Comparison of ENCODE assay signal across 27 cellular contexts in the genomic region with DNA sequence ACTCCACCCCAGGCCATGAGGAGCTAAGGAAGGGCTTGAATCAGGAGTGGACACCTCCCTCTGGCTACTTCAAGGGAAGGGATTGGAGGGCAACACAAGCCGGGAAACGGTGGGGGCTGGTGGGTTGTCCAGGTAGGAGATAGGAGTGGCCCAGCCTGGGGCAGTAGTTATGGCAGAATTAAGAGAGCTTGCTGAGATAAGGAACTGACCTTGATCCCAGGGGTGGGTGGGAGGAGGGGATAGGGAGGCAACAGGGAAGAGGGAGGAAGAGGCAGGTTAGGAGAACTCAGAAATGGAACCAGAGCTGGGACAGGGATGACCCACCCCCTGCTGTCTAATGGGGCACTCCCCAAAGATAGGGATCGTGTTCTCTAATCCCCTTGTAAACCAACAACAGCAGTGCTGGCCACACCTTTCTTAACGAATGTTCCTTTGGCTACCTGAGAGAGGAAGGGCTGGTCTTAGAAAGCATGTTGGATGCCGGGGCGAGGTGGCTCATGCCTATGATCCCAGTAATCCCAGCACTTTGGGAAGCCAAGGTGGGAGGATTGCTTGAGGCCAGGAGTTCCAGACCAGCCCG.
A peak's percentile ranks its signal among the peaks of the same experiment; 100 is the strongest.
DNase-seq lines count a peak whose midpoint lies in the region; ATAC-seq and TF ChIP-seq lines count a peak whose summit lies in the region.
"Had no signal": no experiment of that assay in that cellular context is flagged by ENCODE, and none has a peak within 500 bp of the region (broad histone marks: within the 10 kb centered on the region; RNA-seq: fewer than 3 reads in every experiment).

No MANE protein-coding gene starts in this region.

- no peaks in the 10 kb centered on the region; the same call in 1 of the 2 replicates for H3K4me1 ChIP-seq in HEK293 (ENCODE audit: control insufficient read depth, insufficient read depth, low read length)
- H3K4me1 ChIP-seq: HAP-1, pancreas had no signal

- H3K36me3 ChIP-seq in HEK293 (ENCODE audit: control insufficient read depth in 2 of 2, insufficient read depth in 1 of 2, low read length in 2 of 2): no peaks in the 10 kb centered on the region
- H3K36me3 ChIP-seq: HAP-1, pancreas, vagina had no signal

- TF ChIP-seq CTCF in HEK293 (tag by site-specific recombination; IDR thresholded peaks at IDR 0.05): no peak

- ATAC-seq in GM18873 (IDR thresholded peaks at IDR 0.05; ENCODE audit: low FRiP score, unreplicated experiment) (no peak), HG03039 (IDR thresholded peaks at IDR 0.05; ENCODE audit: unreplicated experiment) (no peak)
- ATAC-seq: natural killer cell had no signal

- CTCF ChIA-PET in HEK293 (lab: Yijun Ruan, JAX): interaction anchor here (0.6 to 4.0 kb wide), 15 partner anchors 13 to 260 kb away, joined by 3 to 59 read pairs (median 3); no protein-coding TSS in a partner anchor

- H3K9me3 ChIP-seq in HEK293 (ENCODE audit: control insufficient read depth, insufficient read depth, low read depth, low read length): no peaks in the 10 kb centered on the region
- H3K9me3 ChIP-seq: BLaER1 treated with 17β-estradiol and CSF1 and Interleukin-3, amounts not matched to agents 10 nM and 100 nM; HAP-1; pancreas; vagina had no signal

- DNase-seq in mesenteric fat pad (ENCODE audit: low spot score): peak; percentile 62
- peak; percentile 3 for DNase-seq in superior temporal gyrus (ENCODE audit: extremely low spot score)
- no peak for DNase-seq in medulla oblongata (ENCODE audit: extremely low spot score)
- no peak for DNase-seq in HuH-7.5 (ENCODE audit: low spot score)
- DNase-seq: activated CD4-positive, alpha-beta memory T cell treated with anti-CD3 and anti-CD28 coated beads for 36 hours; activated CD4-positive, CD25-positive, alpha-beta regulatory T cell; activated CD8-positive, alpha-beta memory T cell treated with anti-CD3 and anti-CD28 coated beads, Interleukin-2, amount 50 U/mL, for 48 hours; DND-41; effector CD4-positive, alpha-beta T cell; left cardiac atrium; midbrain; natural killer cell; NCI-H1048; NCI-H187 treated with DMSO at 0.1 percent for 48 hours; NCI-H69; pancreas; stimulated activated CD8-positive, alpha-beta memory T cell treated with anti-CD3 and anti-CD28 coated beads, Interleukin-4, amount 100 ng/mL, for 48 hours; T-helper 9 cell had no signal

- no peak overlapping the region for H3K27ac ChIP-seq in HEK293 (ENCODE audit: extremely low read depth, low read depth, low read length)
- H3K27ac ChIP-seq in cingulate gyrus (ENCODE audit: low read depth, low read length): peak overlapping the region; percentile 33
- H3K27ac ChIP-seq: HL-60, pancreas had no signal

- H3K4me3 ChIP-seq in HEK293 (ENCODE audit: low read depth, low read length): no peak overlapping the region
- H3K4me3 ChIP-seq: BLaER1 treated with 17β-estradiol and CSF1 and Interleukin-3, amounts not matched to agents 10 nM and 100 nM; GM12878; HAP-1; pancreas; vagina had no signal

- POLR2A ChIA-PET in HEK293 (lab: Yijun Ruan, JAX): no interaction called here

TF ChIP-seq in HEK293, 187 proteins besides CTCF, POLR2A, EP300 and RAD21:
- TF ChIP-seq, protein P1, sequence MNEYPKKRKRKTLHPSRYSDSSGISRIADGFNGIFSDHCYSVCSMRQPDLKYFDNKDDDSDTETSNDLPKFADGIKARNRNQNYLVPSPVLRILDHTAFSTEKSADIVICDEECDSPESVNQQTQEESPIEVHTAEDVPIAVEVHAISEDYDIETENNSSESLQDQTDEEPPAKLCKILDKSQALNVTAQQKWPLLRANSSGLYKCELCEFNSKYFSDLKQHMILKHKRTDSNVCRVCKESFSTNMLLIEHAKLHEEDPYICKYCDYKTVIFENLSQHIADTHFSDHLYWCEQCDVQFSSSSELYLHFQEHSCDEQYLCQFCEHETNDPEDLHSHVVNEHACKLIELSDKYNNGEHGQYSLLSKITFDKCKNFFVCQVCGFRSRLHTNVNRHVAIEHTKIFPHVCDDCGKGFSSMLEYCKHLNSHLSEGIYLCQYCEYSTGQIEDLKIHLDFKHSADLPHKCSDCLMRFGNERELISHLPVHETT (tag by site-specific recombination; IDR thresholded peaks at IDR 0.05): no peak
- TF ChIP-seq KLF1 (tag by site-specific recombination; IDR thresholded peaks at IDR 0.05) (peak; percentile 82), WT1 (tag by site-specific recombination; IDR thresholded peaks at IDR 0.05) (peak; percentile 89)
- TF ChIP-seq, protein P2, sequence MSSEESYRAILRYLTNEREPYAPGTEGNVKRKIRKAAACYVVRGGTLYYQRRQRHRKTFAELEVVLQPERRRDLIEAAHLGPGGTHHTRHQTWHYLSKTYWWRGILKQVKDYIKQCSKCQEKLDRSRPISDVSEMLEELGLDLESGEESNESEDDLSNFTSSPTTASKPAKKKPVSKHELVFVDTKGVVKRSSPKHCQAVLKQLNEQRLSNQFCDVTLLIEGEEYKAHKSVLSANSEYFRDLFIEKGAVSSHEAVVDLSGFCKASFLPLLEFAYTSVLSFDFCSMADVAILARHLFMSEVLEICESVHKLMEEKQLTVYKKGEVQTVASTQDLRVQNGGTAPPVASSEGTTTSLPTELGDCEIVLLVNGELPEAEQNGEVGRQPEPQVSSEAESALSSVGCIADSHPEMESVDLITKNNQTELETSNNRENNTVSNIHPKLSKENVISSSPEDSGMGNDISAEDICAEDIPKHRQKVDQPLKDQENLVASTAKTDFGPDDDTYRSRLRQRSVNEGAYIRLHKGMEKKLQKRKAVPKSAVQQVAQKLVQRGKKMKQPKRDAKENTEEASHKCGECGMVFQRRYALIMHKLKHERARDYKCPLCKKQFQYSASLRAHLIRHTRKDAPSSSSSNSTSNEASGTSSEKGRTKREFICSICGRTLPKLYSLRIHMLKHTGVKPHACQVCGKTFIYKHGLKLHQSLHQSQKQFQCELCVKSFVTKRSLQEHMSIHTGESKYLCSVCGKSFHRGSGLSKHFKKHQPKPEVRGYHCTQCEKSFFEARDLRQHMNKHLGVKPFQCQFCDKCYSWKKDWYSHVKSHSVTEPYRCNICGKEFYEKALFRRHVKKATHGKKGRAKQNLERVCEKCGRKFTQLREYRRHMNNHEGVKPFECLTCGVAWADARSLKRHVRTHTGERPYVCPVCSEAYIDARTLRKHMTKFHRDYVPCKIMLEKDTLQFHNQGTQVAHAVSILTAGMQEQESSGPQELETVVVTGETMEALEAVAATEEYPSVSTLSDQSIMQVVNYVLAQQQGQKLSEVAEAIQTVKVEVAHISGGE (tag by site-specific recombination; conservative IDR thresholded peaks at IDR 0.05; ENCODE audit: low read depth): no peak
- TF ChIP-seq, protein P3, sequence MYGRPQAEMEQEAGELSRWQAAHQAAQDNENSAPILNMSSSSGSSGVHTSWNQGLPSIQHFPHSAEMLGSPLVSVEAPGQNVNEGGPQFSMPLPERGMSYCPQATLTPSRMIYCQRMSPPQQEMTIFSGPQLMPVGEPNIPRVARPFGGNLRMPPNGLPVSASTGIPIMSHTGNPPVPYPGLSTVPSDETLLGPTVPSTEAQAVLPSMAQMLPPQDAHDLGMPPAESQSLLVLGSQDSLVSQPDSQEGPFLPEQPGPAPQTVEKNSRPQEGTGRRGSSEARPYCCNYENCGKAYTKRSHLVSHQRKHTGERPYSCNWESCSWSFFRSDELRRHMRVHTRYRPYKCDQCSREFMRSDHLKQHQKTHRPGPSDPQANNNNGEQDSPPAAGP (tag by site-specific recombination; IDR thresholded peaks at IDR 0.05): peak; percentile 98

Comparison
In these comparisons a context has a peak if more than half of its experiments do, and no peak if none do; other contexts are left out.
1. DNase-seq: peak in mesenteric fat pad (single experiment) and superior temporal gyrus (single experiment); none in medulla oblongata (single experiment) and HuH-7.5 (single experiment).